ENCODE assay signal across 16 cellular contexts in genomic region chr4:7398788-7399432, GRCh38. TPM values are rescaled to one million over a fixed set of nuclear protein-coding genes. Genes with fewer than 3 reads are reported as not detected.
"Had no signal": no experiment of that assay in that cellular context is flagged by ENCODE, and none has a peak within 500 bp of the region (broad histone marks: within the 10 kb centered on the region; RNA-seq: fewer than 3 reads in every experiment).

No MANE protein-coding gene starts in this region.

- H3K4me3 ChIP-seq: esophagus squamous epithelium, thoracic aorta had no signal

- H3K9me3 ChIP-seq: esophagus squamous epithelium, thoracic aorta had no signal

- DNase-seq: activated naive CD4-positive, alpha-beta T cell; activated T-cell treated with anti-CD3 and anti-CD28 coated beads, Interleukin-2, amount 50 U/mL, for 4 hours; esophagus squamous epithelium; foreskin fibroblast; glutamatergic neuron; immature natural killer cell; stimulated activated CD4-positive, alpha-beta T cell treated with anti-CD3 and anti-CD28 coated beads, Interleukin-4, amount 100 ng/mL, for 4 hours; stimulated activated naive CD8-positive, alpha-beta T cell treated with anti-CD3 and anti-CD28 coated beads, Interleukin-15, amount 100 ng/mL, for 72 hours had no signal

- H3K36me3 ChIP-seq: esophagus squamous epithelium, thoracic aorta had no signal

- ATAC-seq: activated CD4-positive, CD25-positive, alpha-beta regulatory T cell treated with anti-CD3 and anti-CD28 coated beads, Interleukin-2, amount 50 U/mL, for 24 hours; activated T-cell treated with anti-CD3 and anti-CD28 coated beads, Interleukin-2, amount 50 U/mL, for 4 hours; left colon; stimulated activated naive CD8-positive, alpha-beta T cell treated with anti-CD3 and anti-CD28 coated beads, Interleukin-15, amount 100 ng/mL, for 72 hours had no signal

- H3K27ac ChIP-seq: esophagus squamous epithelium, thoracic aorta had no signal

- FAIRE-seq: colon had no signal

RNA-seq across cellular contexts. Expression of gene PSAPL1, which starts 35.8 kb away (rescaled TPM):
- total RNA-seq: activated T-cell treated with anti-CD3 and anti-CD28 coated beads, Interleukin-2, amount 50 U/mL, for 4 hours; aorta; left colon; osteoblast; skeletal muscle tissue had no signal
- polyA plus RNA-seq: aorta, immature natural killer cell, urinary bladder had no signal
